ENCODE assay signal across 8 cellular contexts in genomic region chr3:194685723-194686413, GRCh38. TPM values are rescaled to one million over a fixed set of nuclear protein-coding genes. Genes with fewer than 3 reads are reported as not detected.
A peak's percentile ranks its signal among the peaks of the same experiment; 100 is the strongest.
DNase-seq lines count a peak whose midpoint lies in the region; ATAC-seq and TF ChIP-seq lines count a peak whose summit lies in the region.

FAM43A (plus strand) TSS chr3:194685883; CDS start chr3:194686827, 944 bp downstream.

- peak; percentile 27 to 84 (median 66) for DNase-seq in CD4-positive, alpha-beta T cell
- peak; percentile 78 for DNase-seq in LoVo (ENCODE audit: low spot score)
- peak; percentile 33 for DNase-seq in SIG-M5 (lab: John Stamatoyannopoulos, UW)
- DNase-seq in activated gamma-delta T cell treated with anti-CD3 and anti-CD28 coated beads, Interleukin-2, amount 50 U/mL, for 16 hours (ENCODE audit: low read depth): peak; percentile 45
- DNase-seq in foreskin fibroblast: peak; percentile 96 to 99
- peak; percentile 89 to 90 for DNase-seq in stimulated activated naive CD8-positive, alpha-beta T cell treated with anti-CD3 and anti-CD28 coated beads, Interleukin-15, amount 100 ng/mL, for 72 hours

- peak; percentile 24 for TF ChIP-seq RAD21 in neural cell (conservative IDR thresholded peaks at IDR 0.05)

- peaks cover 50% of the 10 kb centered on the region for H3K4me1 Mint-ChIP-seq in CD4-positive, alpha-beta T cell (ENCODE audit: low read depth)
- H3K4me1 Mint-ChIP-seq in stimulated activated naive CD8-positive, alpha-beta T cell treated with anti-CD3 and anti-CD28 coated beads, Interleukin-15, amount 100 ng/mL, for 72 hours: peaks cover 89% of the 10 kb centered on the region

- TF ChIP-seq EP300 in neural cell (conservative IDR thresholded peaks at IDR 0.05; ENCODE audit: poor library complexity, severe bottlenecking): no peak

- H3K27me3 ChIP-seq in CD4-positive, alpha-beta T cell (ENCODE audit: control insufficient read depth, insufficient read depth, low read length): no peaks in the 10 kb centered on the region
- H3K27me3 ChIP-seq in neural cell (ENCODE audit: insufficient read depth, low read depth, low read length): peaks cover 58% of the 10 kb centered on the region

- ATAC-seq in CD4-positive, alpha-beta T cell (ENCODE audit: poor library complexity): peak; percentile 32
- ATAC-seq in GM21381 (IDR thresholded peaks at IDR 0.05; ENCODE audit: unreplicated experiment): peak; percentile 33
- peak; percentile 68 for ATAC-seq in stimulated activated naive CD8-positive, alpha-beta T cell treated with anti-CD3 and anti-CD28 coated beads, Interleukin-15, amount 100 ng/mL, for 72 hours

- H3K36me3 ChIP-seq in neural cell (ENCODE audit: insufficient read depth, low read length): no peaks in the 10 kb centered on the region

- peak within 1 kb of the TSS; percentile 74 to 90 for H3K4me3 ChIP-seq in foreskin fibroblast (ENCODE audit: low read depth in 1 of 2, low read length in 2 of 2)
- peak within 1 kb of the TSS; percentile 74 for H3K4me3 ChIP-seq in neural cell (ENCODE audit: low read length)

- H3K36me3 Mint-ChIP-seq in CD4-positive, alpha-beta T cell (ENCODE audit: low read depth): no peaks in the 10 kb centered on the region

- POLR2A ChIA-PET in CD4-positive, alpha-beta T cell (lab: Charles Lee): interaction anchor here (0.6 to 3.7 kb wide), 6 partner anchors 14 to 585 kb away, joined by 3 to 71 read pairs (median 4); partner anchors contain the start of genes LSG1 and XXYLT1

- peak within 1 kb of the TSS; percentile 36 for H3K9ac ChIP-seq in neural cell (ENCODE audit: low read length)

- no peaks in the 10 kb centered on the region for H3K79me2 ChIP-seq in neural cell (replicated peaks; ENCODE audit: insufficient read depth, low read length)

- H3K4me3 Mint-ChIP-seq in CD4-positive, alpha-beta T cell: peak within 1 kb of the TSS; percentile 95
- peak within 1 kb of the TSS; percentile 88 to 93 for H3K4me3 Mint-ChIP-seq in stimulated activated naive CD8-positive, alpha-beta T cell treated with anti-CD3 and anti-CD28 coated beads, Interleukin-15, amount 100 ng/mL, for 72 hours

- peaks cover 28% of the 10 kb centered on the region for H3K27me3 Mint-ChIP-seq in CD4-positive, alpha-beta T cell
- H3K27me3 Mint-ChIP-seq in stimulated activated naive CD8-positive, alpha-beta T cell treated with anti-CD3 and anti-CD28 coated beads, Interleukin-15, amount 100 ng/mL, for 72 hours: peaks cover 43% of the 10 kb centered on the region

- no peaks in the 10 kb centered on the region for H4K20me1 ChIP-seq in neural cell (ENCODE audit: insufficient read depth)

- no peaks in the 10 kb centered on the region for H3K9me2 ChIP-seq in neural cell (ENCODE audit: insufficient read depth, low read length)

- H3K9me3 Mint-ChIP-seq in CD4-positive, alpha-beta T cell: no peaks in the 10 kb centered on the region
- H3K9me3 Mint-ChIP-seq in stimulated activated naive CD8-positive, alpha-beta T cell treated with anti-CD3 and anti-CD28 coated beads, Interleukin-15, amount 100 ng/mL, for 72 hours: no peaks in the 10 kb centered on the region

- peak within 1 kb of the TSS; percentile 1 for H2AFZ ChIP-seq in neural cell (ENCODE audit: low read depth, low read length)

- intact Hi-C loops in CD4-positive, alpha-beta T cell (cut with DNase I, micrococcal nuclease): no loop called here

- no peak within 1 kb of the TSS for H3K27ac ChIP-seq in CD4-positive, alpha-beta T cell (ENCODE audit: low read depth, low read length)
- no peak within 1 kb of the TSS for H3K27ac ChIP-seq in neural cell (ENCODE audit: low read length)

- no peaks in the 10 kb centered on the region for H3F3A ChIP-seq in neural cell (ENCODE audit: insufficient read depth, low read length, poor library complexity, severe bottlenecking)

- H3K27ac Mint-ChIP-seq in CD4-positive, alpha-beta T cell: peak within 1 kb of the TSS; percentile 70
- peak within 1 kb of the TSS; percentile 81 to 94 for H3K27ac Mint-ChIP-seq in stimulated activated naive CD8-positive, alpha-beta T cell treated with anti-CD3 and anti-CD28 coated beads, Interleukin-15, amount 100 ng/mL, for 72 hours

- CTCF ChIA-PET in CD4-positive, alpha-beta T cell (lab: Charles Lee): interaction anchor here (2.1 to 4.1 kb wide), 3 partner anchors 11 to 585 kb away, joined by 8 to 32 read pairs (median 15); partner anchors contain the start of genes LSG1 and XXYLT1

- TF ChIP-seq CTCF in CD4-positive, alpha-beta T cell (IDR thresholded peaks at IDR 0.05): no peak
- TF ChIP-seq CTCF in foreskin fibroblast (IDR thresholded peaks at IDR 0.05; ENCODE audit: low read depth, low read length): peak; percentile 19
- peak; percentile 49 for TF ChIP-seq CTCF in neural cell (IDR thresholded peaks at IDR 0.05; ENCODE audit: poor library complexity, severe bottlenecking)

- H3K4me2 ChIP-seq in neural cell (ENCODE audit: low read length): peak within 1 kb of the TSS; percentile 73

- no peaks in the 10 kb centered on the region for H3K9me3 ChIP-seq in CD4-positive, alpha-beta T cell (ENCODE audit: control insufficient read depth, low read length)
- H3K9me3 ChIP-seq in neural cell (ENCODE audit: low read length): no peaks in the 10 kb centered on the region

TF ChIP-seq in neural cell, 6 proteins besides CTCF, POLR2A, EP300 and RAD21:
- TF ChIP-seq SMC3 (conservative IDR thresholded peaks at IDR 0.05; ENCODE audit: poor library complexity) (no peak), MXI1 (conservative IDR thresholded peaks at IDR 0.05; ENCODE audit: poor library complexity, severe bottlenecking) (peak; percentile 39)

RNA-seq across cellular contexts. Expression of gene FAM43A, which starts in this region (rescaled TPM):
- total RNA-seq in CD4-positive, alpha-beta T cell: 1 to 10 TPM; 2.4 to 2.6 TPM
- 0.59 and 0.82 TPM in 2 replicates for polyA plus RNA-seq in neural cell
- polyA minus RNA-seq in neural cell: 1.2 TPM in 2 replicates

Comparison
In these comparisons a context has a peak if more than half of its experiments do, and no peak if none do; other contexts are left out.
1. DNase-seq: peak in every context shown above with its lines; median percentile 98 in foreskin fibroblast; 90 in stimulated activated naive CD8-positive, alpha-beta T cell treated with anti-CD3 and anti-CD28 coated beads, Interleukin-15, amount 100 ng/mL, for 72 hours; 78 in LoVo; 66 in CD4-positive, alpha-beta T cell; 45 in activated gamma-delta T cell treated with anti-CD3 and anti-CD28 coated beads, Interleukin-2, amount 50 U/mL, for 16 hours; 33 in SIG-M5.